ENCODE assay signal across 20 cellular contexts in the genomic region with DNA sequence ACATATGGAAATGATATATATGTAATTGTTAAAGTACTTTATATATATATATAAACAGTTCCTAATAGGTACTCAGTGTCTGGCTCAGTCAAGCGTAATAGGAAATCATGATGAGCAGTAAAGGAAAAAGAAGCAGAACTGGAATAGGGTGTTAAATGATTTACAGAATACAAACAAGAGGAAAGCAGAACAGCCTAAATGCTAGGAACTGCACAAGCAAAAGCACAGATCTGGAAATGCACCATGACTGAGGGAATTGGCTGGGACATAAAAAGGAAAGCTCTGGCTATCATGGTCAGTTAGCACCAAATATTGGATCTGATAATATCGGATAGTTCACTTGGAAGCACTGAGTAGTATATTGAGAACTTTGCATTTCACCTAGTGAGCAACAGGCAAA. TPM values are rescaled to one million over a fixed set of nuclear protein-coding genes. Genes with fewer than 3 reads are reported as not detected.
DNase-seq lines count a peak whose midpoint lies in the region; ATAC-seq and TF ChIP-seq lines count a peak whose summit lies in the region.
"Had no signal": no experiment of that assay in that cellular context is flagged by ENCODE, and none has a peak within 500 bp of the region (broad histone marks: within the 10 kb centered on the region; RNA-seq: fewer than 3 reads in every experiment).

No MANE protein-coding gene starts in this region.

- H3K9me3 Mint-ChIP-seq in nephron = peaks cover 3% of the 10 kb centered on the region
- peaks cover 3% of the 10 kb centered on the region for H3K9me3 Mint-ChIP-seq in stimulated activated memory B cell treated with anti-CD40 and anti-IgM and Interleukin-4, amounts not matched to agents 10 μg/mL and 1 μg/mL and 100 μg/mL, for 72 hours
- H3K9me3 Mint-ChIP-seq: H9 had no signal

- peak overlapping the region in 2 of 4 donors; percentile 42 to 66 for H3K27ac ChIP-seq in body of pancreas
- H3K27ac ChIP-seq: A549, BLaER1, SK-N-MC had no signal

- H3K27ac Mint-ChIP-seq in nephron = peak overlapping the region; percentile 18 to 88 (median 70)
- no peak overlapping the region for H3K27ac Mint-ChIP-seq in stimulated activated memory B cell treated with anti-CD40 and anti-IgM and Interleukin-4, amounts not matched to agents 10 μg/mL and 1 μg/mL and 100 μg/mL, for 72 hours
- H3K27ac Mint-ChIP-seq: CD4-positive, alpha-beta memory T cell; H9 had no signal

- no peaks in the 10 kb centered on the region for H3K36me3 Mint-ChIP-seq in nephron (ENCODE audit: low read depth)
- no peaks in the 10 kb centered on the region for H3K36me3 Mint-ChIP-seq in stimulated activated memory B cell treated with anti-CD40 and anti-IgM and Interleukin-4, amounts not matched to agents 10 μg/mL and 1 μg/mL and 100 μg/mL, for 72 hours
- H3K36me3 Mint-ChIP-seq: CD4-positive, alpha-beta memory T cell had no signal

- no peak overlapping the region for H3K4me3 ChIP-seq in body of pancreas
- H3K4me3 ChIP-seq: A549, BLaER1, SK-N-MC had no signal

- no peaks in the 10 kb centered on the region for H3K36me3 ChIP-seq in body of pancreas (replicated peaks in 1 of 2; ENCODE audit: insufficient read depth in 1 of 2, low read depth in 2 of 2)
- H3K36me3 ChIP-seq: BLaER1 had no signal

- peak; percentile 84 for ATAC-seq in body of pancreas
- ATAC-seq in left colon = peak; percentile 82
- no peak for ATAC-seq in GM21619 (IDR thresholded peaks at IDR 0.05; ENCODE audit: unreplicated experiment)
- ATAC-seq in stimulated activated memory B cell treated with anti-CD40 and anti-IgM and Interleukin-4, amounts not matched to agents 10 μg/mL and 1 μg/mL and 100 μg/mL, for 72 hours = no peak
- ATAC-seq: A549 had no signal

- H3K4me1 Mint-ChIP-seq in nephron = peaks cover 5% of the 10 kb centered on the region
- no peaks in the 10 kb centered on the region for H3K4me1 Mint-ChIP-seq in stimulated activated memory B cell treated with anti-CD40 and anti-IgM and Interleukin-4, amounts not matched to agents 10 μg/mL and 1 μg/mL and 100 μg/mL, for 72 hours
- H3K4me1 Mint-ChIP-seq: CD4-positive, alpha-beta memory T cell had no signal

- H3K4me1 ChIP-seq in body of pancreas = no peaks in the 10 kb centered on the region
- H3K4me1 ChIP-seq: A549, BLaER1 had no signal

- no peaks in the 10 kb centered on the region for H3K9me3 ChIP-seq in body of pancreas
- H3K9me3 ChIP-seq: A549, BLaER1 had no signal

- H3K27me3 ChIP-seq in body of pancreas = no peaks in the 10 kb centered on the region
- H3K27me3 ChIP-seq: BLaER1 had no signal

- H3K4me3 Mint-ChIP-seq in nephron = no peak overlapping the region
- no peak overlapping the region for H3K4me3 Mint-ChIP-seq in stimulated activated memory B cell treated with anti-CD40 and anti-IgM and Interleukin-4, amounts not matched to agents 10 μg/mL and 1 μg/mL and 100 μg/mL, for 72 hours
- H3K4me3 Mint-ChIP-seq: CD4-positive, alpha-beta memory T cell; H9 had no signal

- WGBS in body of pancreas, 2 donors = 14 to 15% methylated on average over 2 of the region's 2 CpGs

- intact Hi-C loops in body of pancreas (cut with DNase I) (no loop called here), left colon (cut with DNase I, micrococcal nuclease) (no loop called here)

- H3K27me3 Mint-ChIP-seq in nephron (ENCODE audit: low read depth) = no peaks in the 10 kb centered on the region
- no peaks in the 10 kb centered on the region for H3K27me3 Mint-ChIP-seq in stimulated activated memory B cell treated with anti-CD40 and anti-IgM and Interleukin-4, amounts not matched to agents 10 μg/mL and 1 μg/mL and 100 μg/mL, for 72 hours

- peak; percentile 54 for DNase-seq in Caki2 (ENCODE audit: low read depth)
- peak in 2 of 4 donors; percentile 28 to 38 for DNase-seq in body of pancreas
- no peak for DNase-seq in left colon
- DNase-seq in activated CD4-positive, alpha-beta T cell treated with anti-CD3 and anti-CD28 coated beads, Interleukin-2, amount 50 U/mL, for 4 hours = no peak
- DNase-seq in activated CD4-positive, CD25-positive, alpha-beta regulatory T cell (lab: John Stamatoyannopoulos, UW) = no peak
- DNase-seq: CD4-positive, alpha-beta memory T cell; DMS79 treated with DMSO at 0.1 percent for 48 hours; H9; NCI-H1105 treated with DMSO at 0.1 percent for 48 hours; NCI-H1694 treated with DMSO at 0.1 percent for 48 hours; NCI-H510A; NCI-H774; Right ventricle myocardium superior had no signal

- TF ChIP-seq CTCF in body of pancreas (IDR thresholded peaks at IDR 0.05) (no peak), nephron (IDR thresholded peaks at IDR 0.05; ENCODE audit: unreplicated experiment in 3 of 3) (no peak)

- in situ Hi-C loops in Caki2 (cut with HindIII; ENCODE audit: low pct_unique_long_range_greater_than_20kb, low sequenced_read_pairs) = no loop called here

- peak in 1 of 3 donors; percentile 16 for TF ChIP-seq POLR2A in body of pancreas (IDR thresholded peaks at IDR 0.05)

RNA-seq across cellular contexts. Expression of a gene that starts 51.8 kb away (rescaled TPM):
- total RNA-seq in Caki2 (2014; rRNA removed; shearing (Covaris generic); ENCODE audit: low replicate concordance) = 0.70 and 1.5 TPM in 2 replicates
- 1 to 10 TPM; 3.6 to 5.4 TPM for total RNA-seq in body of pancreas
- 1 to 10 TPM; 6.7 to 8.4 TPM for total RNA-seq in left colon
- total RNA-seq: OCI-LY7 had no signal

Comparison
In these comparisons a context has a peak if more than half of its experiments do, and no peak if none do; other contexts are left out.
1. ATAC-seq: peak in body of pancreas (single experiment) and left colon (single experiment); none in GM21619 (single experiment) and stimulated activated memory B cell treated with anti-CD40 and anti-IgM and Interleukin-4, amounts not matched to agents 10 μg/mL and 1 μg/mL and 100 μg/mL, for 72 hours (single experiment).